ENCODE assay signal across 18 cellular contexts in the genomic region with DNA sequence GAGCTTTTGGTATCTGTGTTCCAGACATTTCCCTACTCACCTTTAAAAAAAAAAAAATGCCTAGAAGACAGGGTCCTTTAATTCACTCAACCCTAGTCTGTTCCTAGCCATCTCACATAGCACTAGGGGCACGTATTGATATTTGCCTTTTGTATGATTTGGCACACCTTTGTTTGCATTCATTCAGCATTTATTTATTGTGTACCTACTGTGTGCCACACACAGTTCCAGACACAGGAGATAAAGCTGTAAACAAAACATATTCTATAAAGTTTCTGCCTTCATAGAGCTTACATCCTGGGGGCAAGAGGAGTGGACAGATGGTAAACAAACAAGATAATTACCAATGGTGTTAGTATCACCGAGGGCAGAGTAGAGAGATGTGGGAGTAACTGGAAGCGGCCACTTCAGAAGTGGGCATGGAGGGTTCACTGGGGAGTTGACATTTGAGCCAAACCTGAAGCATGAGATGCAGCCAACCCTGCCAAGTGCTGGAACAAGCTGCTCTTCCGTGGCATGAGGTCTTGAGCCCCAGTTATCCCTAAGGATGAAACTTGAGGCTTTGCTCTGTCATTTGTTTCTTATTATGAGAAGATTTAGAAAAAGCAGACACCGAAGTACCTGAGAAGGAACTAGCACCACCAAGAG. TPM values are rescaled to one million over a fixed set of nuclear protein-coding genes. Genes with fewer than 3 reads are reported as not detected.
DNase-seq lines count a peak whose midpoint lies in the region; ATAC-seq, FAIRE-seq and TF ChIP-seq lines count a peak whose summit lies in the region.
"Had no signal": no experiment of that assay in that cellular context is flagged by ENCODE, and none has a peak within 500 bp of the region (broad histone marks: within the 10 kb centered on the region; RNA-seq: fewer than 3 reads in every experiment).

No MANE protein-coding gene starts in this region.

- H3K4me3 Mint-ChIP-seq in IgD-negative memory B cell, result no peak overlapping the region
- H3K4me3 Mint-ChIP-seq in activated T-cell treated with anti-CD3 and anti-CD28 coated beads, Interleukin-2, amount 50 U/mL, for 4 hours, result no peak overlapping the region
- H3K4me3 Mint-ChIP-seq: activated naive CD4-positive, alpha-beta T cell treated with anti-CD3 and anti-CD28 coated beads, Interleukin-2, amount 50 U/mL, for 24 hours; activated T-cell treated with anti-CD3 and anti-CD28 coated beads, Interleukin-2, amount 50 U/mL, for 72 hours; CD8-positive, alpha-beta T cell; endodermal cell had no signal

- peak overlapping the region in 2 of 3 donors; percentile 36 to 62 for H3K27ac Mint-ChIP-seq in IgD-negative memory B cell
- H3K27ac Mint-ChIP-seq: activated naive CD4-positive, alpha-beta T cell treated with anti-CD3 and anti-CD28 coated beads, Interleukin-2, amount 50 U/mL, for 24 hours; activated T-cell treated with anti-CD3 and anti-CD28 coated beads, Interleukin-2, amount 50 U/mL, for 72 hours; CD8-positive, alpha-beta T cell; endodermal cell had no signal

- H3K36me3 ChIP-seq in heart left ventricle (no peaks in the 10 kb centered on the region), gastrocnemius medialis (no peaks in the 10 kb centered on the region)
- H3K36me3 ChIP-seq: left lung, prostate gland had no signal

- CTCF ChIA-PET in RWPE1 (lab: Yijun Ruan, JAX), result no interaction called here

- no peaks in the 10 kb centered on the region for H3K36me3 Mint-ChIP-seq in IgD-negative memory B cell
- H3K36me3 Mint-ChIP-seq in activated T-cell treated with anti-CD3 and anti-CD28 coated beads, Interleukin-2, amount 50 U/mL, for 4 hours (ENCODE audit: insufficient read depth), result peaks cover 12% of the 10 kb centered on the region

- peaks cover 3 to 71% (median 29%) of the 10 kb centered on the region in 12 donors for H3K4me1 ChIP-seq in heart left ventricle
- H3K4me1 ChIP-seq in gastrocnemius medialis, result peaks cover 47 to 67% of the 10 kb centered on the region in 2 donors
- H3K4me1 ChIP-seq: prostate gland had no signal

- no peaks in the 10 kb centered on the region for H3K9me3 Mint-ChIP-seq in IgD-negative memory B cell
- H3K9me3 Mint-ChIP-seq in activated T-cell treated with anti-CD3 and anti-CD28 coated beads, Interleukin-2, amount 50 U/mL, for 4 hours, result no peaks in the 10 kb centered on the region
- H3K9me3 Mint-ChIP-seq: activated naive CD4-positive, alpha-beta T cell treated with anti-CD3 and anti-CD28 coated beads, Interleukin-2, amount 50 U/mL, for 24 hours; activated T-cell treated with anti-CD3 and anti-CD28 coated beads, Interleukin-2, amount 50 U/mL, for 72 hours; CD8-positive, alpha-beta T cell; endodermal cell had no signal

- H3K27me3 Mint-ChIP-seq in IgD-negative memory B cell, result no peaks in the 10 kb centered on the region
- H3K27me3 Mint-ChIP-seq in activated T-cell treated with anti-CD3 and anti-CD28 coated beads, Interleukin-2, amount 50 U/mL, for 4 hours (ENCODE audit: low read depth), result no peaks in the 10 kb centered on the region
- H3K27me3 Mint-ChIP-seq: activated naive CD4-positive, alpha-beta T cell treated with anti-CD3 and anti-CD28 coated beads, Interleukin-2, amount 50 U/mL, for 24 hours had no signal

- H3K27ac ChIP-seq in heart left ventricle, result peak overlapping the region in 8 of 12 donors; percentile 1 to 57 (median 32)
- H3K27ac ChIP-seq in gastrocnemius medialis, result peak overlapping the region; percentile 67 to 90 (median 83)
- no peak overlapping the region for H3K27ac ChIP-seq in RWPE1
- H3K27ac ChIP-seq: left lung, prostate gland had no signal

- intact Hi-C loops in heart left ventricle (cut with DNase I) (no loop called here), gastrocnemius medialis (cut with DNase I; ENCODE audit: low total_unique reads) (loop anchor here (2.0 kb wide), 1 partner anchor 25 kb away; no protein-coding TSS in a partner anchor)

- DNase-seq in NCI-H748 (lab: John Stamatoyannopoulos, UW; ENCODE audit: unreplicated experiment), result peak; percentile 65
- no peak for DNase-seq in heart left ventricle
- peak; percentile 53 to 77 for DNase-seq in gastrocnemius medialis
- DNase-seq in RWPE1 (ENCODE audit: low spot score), result no peak
- DNase-seq in GM12891 (ENCODE audit: insufficient read length, low spot score), result no peak
- DNase-seq in activated T-cell treated with anti-CD3 and anti-CD28 coated beads, Interleukin-2, amount 50 U/mL, for 4 hours, result no peak
- DNase-seq: activated T-cell treated with anti-CD3 and anti-CD28 coated beads, Interleukin-2, amount 50 U/mL, for 72 hours; CD8-positive, alpha-beta T cell; endodermal cell; left lung; stimulated activated CD4-positive, alpha-beta T cell treated with anti-CD3 and anti-CD28 coated beads, Interleukin-4, amount 100 ng/mL, for 24 hours; T-helper 9 cell had no signal

- TF ChIP-seq CTCF in heart left ventricle (IDR thresholded peaks at IDR 0.05), result no peak
- no peak for TF ChIP-seq CTCF in gastrocnemius medialis (IDR thresholded peaks at IDR 0.05 in 4 of 5, conservative IDR thresholded peaks at IDR 0.05 in 1 of 5)
- no peak for TF ChIP-seq CTCF in RWPE1 (conservative IDR thresholded peaks at IDR 0.05; ENCODE audit: low read depth)

- no peak overlapping the region for H3K4me3 ChIP-seq in heart left ventricle
- peak overlapping the region in 1 of 4 donors; percentile 1 for H3K4me3 ChIP-seq in gastrocnemius medialis
- H3K4me3 ChIP-seq: left lung, prostate gland had no signal

- POLR2A ChIA-PET in RWPE1 (lab: Yijun Ruan, JAX; ENCODE audit: low non-redundant PET), result no interaction called here

- H3K4me1 Mint-ChIP-seq in IgD-negative memory B cell, result peaks cover 22 to 59% (median 31%) of the 10 kb centered on the region in 3 donors
- H3K4me1 Mint-ChIP-seq in activated T-cell treated with anti-CD3 and anti-CD28 coated beads, Interleukin-2, amount 50 U/mL, for 4 hours (ENCODE audit: low read depth), result peaks cover 52% of the 10 kb centered on the region

- in situ Hi-C loops in gastrocnemius medialis (cut with MboI; ENCODE audit: low sequenced_read_pairs in 4 of 4), result no loop called here

- ATAC-seq in heart left ventricle (peak in 3 of 4 donors; percentile 62 to 72 (median 66)), gastrocnemius medialis (peak; percentile 93)
- no peak for ATAC-seq in activated T-cell treated with anti-CD3 and anti-CD28 coated beads, Interleukin-2, amount 50 U/mL, for 4 hours
- ATAC-seq: activated CD4-positive, CD25-positive, alpha-beta regulatory T cell treated with anti-CD3 and anti-CD28 coated beads, Interleukin-2, amount 50 U/mL, for 24 hours; activated T-cell treated with anti-CD3 and anti-CD28 coated beads, Interleukin-2, amount 50 U/mL, for 72 hours; CD8-positive, alpha-beta T cell; left lung; SK-N-SH treated with all-trans-retinoic acid at 6 μM for 48 hours had no signal

- H3K9me3 ChIP-seq in heart left ventricle (no peaks in the 10 kb centered on the region), gastrocnemius medialis (no peaks in the 10 kb centered on the region)
- H3K9me3 ChIP-seq: left lung, prostate gland had no signal

- no peak for TF ChIP-seq POLR2A in heart left ventricle (IDR thresholded peaks at IDR 0.05)
- no peak for TF ChIP-seq POLR2A in gastrocnemius medialis (IDR thresholded peaks at IDR 0.05)
- TF ChIP-seq POLR2A in GM12891 (IDR thresholded peaks at IDR 0.05; ENCODE audit: low read depth, low read length), result no peak

- H3K27me3 ChIP-seq in heart left ventricle (no peaks in the 10 kb centered on the region), gastrocnemius medialis (no peaks in the 10 kb centered on the region)
- H3K27me3 ChIP-seq: left lung had no signal

- WGBS in heart left ventricle, 4 donors, result 63 to 71% (median 67%) methylated on average over 5 of the region's 5 CpGs

- FAIRE-seq in GM12891 (lab: Jason Lieb, UNC), result no peak
- FAIRE-seq: GM18507 had no signal

TF ChIP-seq in GM12891, 5 proteins besides CTCF, POLR2A, EP300 and RAD21:
- TF ChIP-seq POLR2AphosphoS5 (IDR thresholded peaks at IDR 0.05; ENCODE audit: low read depth, low read length) (no peak), TAF1 (IDR thresholded peaks at IDR 0.05; ENCODE audit: low read depth, low read length) (no peak), PAX5 (IDR thresholded peaks at IDR 0.05; ENCODE audit: insufficient read depth, low read length, severe bottlenecking) (no peak), POU2F2 (IDR thresholded peaks at IDR 0.05; ENCODE audit: low read depth, low read length) (no peak), SPI1 (IDR thresholded peaks at IDR 0.05; ENCODE audit: low read depth, low read length) (no peak)

RNA-seq across cellular contexts. Expression of a gene that starts 18.2 kb away (rescaled TPM):
- polyA plus RNA-seq in IgD-negative memory B cell (63.3 TPM), heart left ventricle (100 to 1,000 TPM in 1 of 2 donors, 10 to 100 TPM in 1; 36.4 to 138 TPM)
- total RNA-seq in heart left ventricle (100 to 1,000 TPM in 8 of 9 donors, 10 to 100 TPM in 1; 80.2 to 190 (median 137) TPM), gastrocnemius medialis (10 to 100 TPM; 21.3 to 46.2 (median 34.4) TPM)
- 12.3 TPM for polyA plus RNA-seq in GM12891 (2012; ENCODE audit: low read depth, missing spikeins)
- total RNA-seq in activated T-cell treated with anti-CD3 and anti-CD28 coated beads, Interleukin-2, amount 50 U/mL, for 4 hours, result 10 to 100 TPM; 38.3 to 41.7 (median 38.4) TPM

Comparison
In these comparisons a context has a peak if more than half of its experiments do, and no peak if none do; other contexts are left out.
1. DNase-seq: peak in NCI-H748 (single experiment) and gastrocnemius medialis (2 of 2); none in heart left ventricle (0 of 5), RWPE1 (single experiment), GM12891 (single experiment) and activated T-cell treated with anti-CD3 and anti-CD28 coated beads, Interleukin-2, amount 50 U/mL, for 4 hours (single experiment).
2. ATAC-seq: peak in heart left ventricle (3 of 4) and gastrocnemius medialis (2 of 2); none in activated T-cell treated with anti-CD3 and anti-CD28 coated beads, Interleukin-2, amount 50 U/mL, for 4 hours (0 of 2).